In genomic region chr20:59933296-59933848, GRCh38 we compare ENCODE assay signal across 8 cellular contexts. TPM values are rescaled to one million over a fixed set of nuclear protein-coding genes. Genes with fewer than 3 reads are reported as not detected.
DNase-seq lines count a peak whose midpoint lies in the region; ATAC-seq and TF ChIP-seq lines count a peak whose summit lies in the region.

Gene SYCP2 (minus strand): TSS chr20:59933637. CDS start chr20:59922413, 11,224 bp downstream.

- no peak for TF ChIP-seq POLR2A in prostate gland (IDR thresholded peaks at IDR 0.05)

- TF ChIP-seq CTCF in prostate gland (IDR thresholded peaks at IDR 0.05): no peak

- 50% methylated on average over 46 of the region's 65 CpGs for WGBS in prostate gland

- H3K9me3 ChIP-seq in prostate gland: no peaks in the 10 kb centered on the region

- H3K4me3 ChIP-seq in prostate gland: peak within 1 kb of the TSS; percentile 55 to 66

- ATAC-seq in GM19035 (IDR thresholded peaks at IDR 0.05; ENCODE audit: unreplicated experiment) (peak; percentile 24), Right ventricle myocardium inferior (peak; percentile 72), GM19397 (IDR thresholded peaks at IDR 0.05; ENCODE audit: unreplicated experiment) (no peak)

- H3K4me1 ChIP-seq in prostate gland (replicated peaks): peaks cover 5% of the 10 kb centered on the region

- H3K27me3 ChIP-seq in prostate gland (replicated peaks; ENCODE audit: insufficient read depth): no peaks in the 10 kb centered on the region

- intact Hi-C loops in Right ventricle myocardium inferior (cut with DNase I) (loop anchor here (10.0 kb wide), 1 partner anchor 149 kb away; no protein-coding TSS in a partner anchor), prostate gland (cut with DNase I) (no loop called here)

- H3K36me3 ChIP-seq in prostate gland: no peaks in the 10 kb centered on the region

- peak within 1 kb of the TSS; percentile 81 to 87 for H3K27ac ChIP-seq in prostate gland

- DNase-seq in NCI-H510A treated with DMSO at 0.1 percent for 48 hours (lab: John Stamatoyannopoulos, UW) (peak; percentile 16), Right ventricle myocardium inferior (ENCODE audit: missing footprints) (no peak), prostate gland (ENCODE audit: low spot score) (peak; percentile 49), DMS153 (lab: John Stamatoyannopoulos, UW) (no peak), NCI-H1048 (lab: John Stamatoyannopoulos, UW) (no peak)
- DNase-seq in activated gamma-delta T cell treated with anti-CD3 and anti-CD28 coated beads, Interleukin-2, amount 50 U/mL, for 16 hours (ENCODE audit: low read depth): peak; percentile 53

RNA-seq across cellular contexts. Expression of gene SYCP2, which starts in this region (rescaled TPM):
- total RNA-seq in Right ventricle myocardium inferior (1.4 TPM), prostate gland (10 to 100 TPM in 1 of 2 donors, 1 to 10 TPM in 1; 4.8 to 10.6 TPM)

Comparison
In these comparisons a context has a peak if more than half of its experiments do, and no peak if none do; other contexts are left out.
1. DNase-seq: peak in NCI-H510A treated with DMSO at 0.1 percent for 48 hours (single experiment), activated gamma-delta T cell treated with anti-CD3 and anti-CD28 coated beads, Interleukin-2, amount 50 U/mL, for 16 hours (single experiment) and prostate gland (single experiment); none in Right ventricle myocardium inferior (single experiment), DMS153 (single experiment) and NCI-H1048 (single experiment).